Comparison of ENCODE assay signal across 11 cellular contexts in the genomic region with DNA sequence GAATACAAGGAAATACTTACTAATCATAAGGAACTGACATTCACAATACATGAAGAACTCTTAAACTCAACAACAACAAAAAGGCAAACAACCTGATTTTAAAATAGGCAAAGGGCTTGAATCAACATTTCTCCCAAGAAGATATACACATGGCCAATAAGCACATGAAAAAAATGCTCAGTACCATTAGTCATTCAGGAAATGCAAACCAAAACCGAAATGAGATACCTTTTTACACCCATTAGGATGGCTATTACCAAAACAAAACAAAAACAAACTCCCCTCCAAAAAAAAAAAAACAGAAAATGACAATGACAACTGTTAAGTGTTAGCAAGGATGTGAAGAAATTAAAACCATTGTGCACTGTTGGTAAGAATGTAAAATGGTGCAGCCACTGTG.
DNase-seq lines count a peak whose midpoint lies in the region; ATAC-seq and TF ChIP-seq lines count a peak whose summit lies in the region.
"Had no signal": no experiment of that assay in that cellular context is flagged by ENCODE, and none has a peak within 500 bp of the region (broad histone marks: within the 10 kb centered on the region; RNA-seq: fewer than 3 reads in every experiment).

No MANE protein-coding gene starts in this region.

- TF ChIP-seq CTCF in stomach (IDR thresholded peaks at IDR 0.05), result no peak

- H3K4me3 ChIP-seq in stomach, result no peak overlapping the region

- TF ChIP-seq EP300 in stomach (IDR thresholded peaks at IDR 0.05), result no peak

- H3K4me1 ChIP-seq in stomach, result peaks cover 0 to 17% (median 6%) of the 10 kb centered on the region in 4 donors

- DNase-seq in EL (peak; percentile 31), NCI-H2029 treated with DMSO at 0.1 percent for 48 hours (lab: John Stamatoyannopoulos, UW) (peak; percentile 49), NCI-H526 (lab: John Stamatoyannopoulos, UW) (no peak), Right ventricle myocardium inferior (ENCODE audit: missing footprints) (no peak), globus pallidus (ENCODE audit: low spot score) (no peak), stomach (no peak)
- DNase-seq: activated CD4-positive, alpha-beta T cell treated with anti-CD3 and anti-CD28 coated beads, Interleukin-2, amount 50 U/mL, for 1 hour; amygdala had no signal

- H3K9me3 ChIP-seq in stomach, result no peaks in the 10 kb centered on the region

- no peak overlapping the region for H3K27ac ChIP-seq in stomach

- intact Hi-C loops in Right ventricle myocardium inferior (cut with DNase I) (no loop called here), stomach (cut with DNase I; ENCODE audit: low total_unique reads) (no loop called here)

- no peak for TF ChIP-seq POLR2A in stomach (IDR thresholded peaks at IDR 0.05)

- no peaks in the 10 kb centered on the region for H3K36me3 ChIP-seq in stomach

- no peaks in the 10 kb centered on the region for H3K27me3 ChIP-seq in stomach

- 26 to 72% (median 58%) methylated on average over 1 of the region's 1 CpG for WGBS in stomach, 5 donors

- ATAC-seq in GM19467 (IDR thresholded peaks at IDR 0.05; ENCODE audit: unreplicated experiment) (peak; percentile 77), HG02981 (IDR thresholded peaks at IDR 0.05; ENCODE audit: unreplicated experiment) (peak; percentile 80), Right ventricle myocardium inferior (no peak)
- ATAC-seq: esophagus mucosa had no signal

Comparison
In these comparisons a context has a peak if more than half of its experiments do, and no peak if none do; other contexts are left out.
1. DNase-seq: peak in EL (single experiment) and NCI-H2029 treated with DMSO at 0.1 percent for 48 hours (single experiment); none in NCI-H526 (0 of 2), Right ventricle myocardium inferior (single experiment), globus pallidus (single experiment) and stomach (single experiment).